17 cellular contexts compared by ENCODE assay signal in the genomic region with DNA sequence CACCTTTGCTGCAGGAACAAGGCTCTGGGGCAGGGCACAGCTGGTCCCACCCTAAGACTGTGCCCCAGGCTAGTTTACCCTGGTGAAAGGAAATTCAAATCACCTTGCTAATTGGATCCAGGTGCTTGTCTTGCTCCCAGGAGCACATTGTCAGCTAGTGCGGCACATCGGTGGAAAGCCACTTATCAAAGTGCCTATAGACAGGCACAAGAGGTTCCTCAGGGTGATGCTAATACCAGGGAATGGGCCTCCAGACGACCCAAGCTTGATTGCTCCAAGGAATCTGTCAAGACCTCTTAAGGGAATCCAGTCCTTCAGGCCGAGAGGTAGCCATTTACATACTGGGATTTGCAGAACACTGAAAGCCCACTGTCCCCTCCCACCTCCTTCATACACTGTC.
"Had no signal": no experiment of that assay in that cellular context is flagged by ENCODE, and none has a peak within 500 bp of the region (broad histone marks: within the 10 kb centered on the region; RNA-seq: fewer than 3 reads in every experiment).

No MANE protein-coding gene starts in this region.

- H3K36me3 ChIP-seq: ascending aorta, esophagus muscularis mucosa, left lung, right lobe of liver, transverse colon had no signal

- H3K4me3 ChIP-seq: ascending aorta, esophagus muscularis mucosa, left lung, psoas muscle, right lobe of liver, transverse colon had no signal

- H3K4me1 ChIP-seq: ascending aorta, esophagus muscularis mucosa, left lung, psoas muscle, right lobe of liver, transverse colon had no signal

- ATAC-seq: activated CD8-positive, alpha-beta T cell treated with anti-CD3 and anti-CD28 coated beads, Interleukin-2, amount 10 ng/mL, durations not matched to agents 7 days and 5 days; activated naive CD8-positive, alpha-beta T cell treated with anti-CD3 and anti-CD28 coated beads, Interleukin-2, amount 50 U/mL, for 24 hours; left lung; psoas muscle; right lobe of liver; stimulated activated naive B cell treated with anti-CD40 and anti-IgM and Interleukin-4, amounts not matched to agents 10 μg/mL and 1 μg/mL and 100 μg/mL, for 72 hours had no signal

- H3K27me3 ChIP-seq: ascending aorta, left lung, transverse colon had no signal

- H3K27ac ChIP-seq: ascending aorta, esophagus muscularis mucosa, left lung, psoas muscle, right lobe of liver, transverse colon, VCaP had no signal

- DNase-seq: activated CD4-positive, alpha-beta T cell treated with anti-CD3 and anti-CD28 coated beads for 4 hours; activated CD8-positive, alpha-beta memory T cell treated with anti-CD3 and anti-CD28 coated beads, Interleukin-2, amount 50 U/mL, for 48 hours; activated CD8-positive, alpha-beta T cell treated with anti-CD3 and anti-CD28 coated beads, Interleukin-2, amount 10 ng/mL, durations not matched to agents 7 days and 5 days; activated naive CD4-positive, alpha-beta T cell; activated naive CD8-positive, alpha-beta T cell treated with anti-CD3 and anti-CD28 coated beads, Interleukin-2, amount 50 U/mL, for 24 hours; glutamatergic neuron; left lung; nephron progenitor cell; psoas muscle; right lobe of liver; stimulated activated CD4-positive, alpha-beta T cell treated with anti-CD3 and anti-CD28 coated beads, Interleukin-1b, Interleukin-23, amount 100 ng/mL, for 48 hours; stimulated activated naive B cell treated with anti-CD40 and anti-IgM and Interleukin-4, amounts not matched to agents 10 μg/mL and 1 μg/mL and 100 μg/mL, for 72 hours; T-helper 9 cell; transverse colon had no signal

- H3K9me3 ChIP-seq: ascending aorta, esophagus muscularis mucosa, left lung, psoas muscle, right lobe of liver, transverse colon had no signal
